Comparison of ENCODE assay signal across 18 cellular contexts in genomic region chr3:27090265-27091041, GRCh38.
"Had no signal": no experiment of that assay in that cellular context is flagged by ENCODE, and none has a peak within 500 bp of the region (broad histone marks: within the 10 kb centered on the region; RNA-seq: fewer than 3 reads in every experiment).

No MANE protein-coding gene starts in this region.

- H3K9ac ChIP-seq: neural progenitor cell, parathyroid adenoma had no signal

- H3K36me3 ChIP-seq: neural progenitor cell had no signal

- H3K9me3 Mint-ChIP-seq: activated T-helper 17 cell treated with anti-CD3 and anti-CD28 coated beads, Interleukin-2, amount 50 U/mL, for 72 hours; neural progenitor cell; stimulated activated memory B cell treated with anti-CD40 and anti-IgM and Interleukin-4, amounts not matched to agents 10 μg/mL and 1 μg/mL and 100 μg/mL, for 72 hours had no signal

- H3K4me3 Mint-ChIP-seq: activated T-helper 17 cell treated with anti-CD3 and anti-CD28 coated beads, Interleukin-2, amount 50 U/mL, for 72 hours; neural progenitor cell; stimulated activated memory B cell treated with anti-CD40 and anti-IgM and Interleukin-4, amounts not matched to agents 10 μg/mL and 1 μg/mL and 100 μg/mL, for 72 hours; T-helper 17 cell had no signal

- H3K36me3 Mint-ChIP-seq: neural progenitor cell; stimulated activated memory B cell treated with anti-CD40 and anti-IgM and Interleukin-4, amounts not matched to agents 10 μg/mL and 1 μg/mL and 100 μg/mL, for 72 hours had no signal

- H3K4me1 Mint-ChIP-seq: activated T-helper 17 cell treated with anti-CD3 and anti-CD28 coated beads, Interleukin-2, amount 50 U/mL, for 72 hours; stimulated activated memory B cell treated with anti-CD40 and anti-IgM and Interleukin-4, amounts not matched to agents 10 μg/mL and 1 μg/mL and 100 μg/mL, for 72 hours; T-helper 17 cell had no signal

- FAIRE-seq: endometrium, TTC549 had no signal

- H3K4me2 ChIP-seq: neural progenitor cell, smooth muscle cell had no signal

- H3K4me1 ChIP-seq: body of pancreas, parathyroid adenoma had no signal

- ATAC-seq: activated T-helper 17 cell treated with anti-CD3 and anti-CD28 coated beads, Interleukin-2, amount 50 U/mL, for 72 hours; body of pancreas; stimulated activated memory B cell treated with anti-CD40 and anti-IgM and Interleukin-4, amounts not matched to agents 10 μg/mL and 1 μg/mL and 100 μg/mL, for 72 hours; T-helper 17 cell had no signal

- H3K79me2 ChIP-seq: parathyroid adenoma had no signal

- H2AFZ ChIP-seq: neural progenitor cell, parathyroid adenoma had no signal

- H3K4me3 ChIP-seq: body of pancreas, dorsolateral prefrontal cortex, neural progenitor cell, smooth muscle cell had no signal

- H3K27ac Mint-ChIP-seq: activated T-helper 17 cell treated with anti-CD3 and anti-CD28 coated beads, Interleukin-2, amount 50 U/mL, for 72 hours; neural progenitor cell; stimulated activated memory B cell treated with anti-CD40 and anti-IgM and Interleukin-4, amounts not matched to agents 10 μg/mL and 1 μg/mL and 100 μg/mL, for 72 hours; T-helper 17 cell had no signal

- H3K27me3 ChIP-seq: body of pancreas, neural progenitor cell had no signal

- H3K27me3 Mint-ChIP-seq: stimulated activated memory B cell treated with anti-CD40 and anti-IgM and Interleukin-4, amounts not matched to agents 10 μg/mL and 1 μg/mL and 100 μg/mL, for 72 hours had no signal

- H3K27ac ChIP-seq: body of pancreas, dorsolateral prefrontal cortex, neural progenitor cell, parathyroid adenoma had no signal

- DNase-seq: activated CD4-positive, alpha-beta T cell treated with anti-CD3 and anti-CD28 coated beads, Interleukin-2, amount 50 U/mL, for 1 hour; activated CD4-positive, CD25-positive, alpha-beta regulatory T cell; activated naive CD4-positive, alpha-beta T cell treated with anti-CD3 and anti-CD28 coated beads, Interleukin-2, amount 50 U/mL, for 16 hours; activated T-cell treated with anti-CD3 and anti-CD28 coated beads for 4 hours; body of pancreas; dorsolateral prefrontal cortex; foreskin melanocyte; head of caudate nucleus; substantia nigra; T-helper 17 cell; trophoblast cell had no signal

- H3K9me3 ChIP-seq: body of pancreas had no signal
